ENCODE assay signal across 8 cellular contexts in genomic region chr17:8162232-8162996, GRCh38. TPM values are rescaled to one million over a fixed set of nuclear protein-coding genes. Genes with fewer than 3 reads are reported as not detected.
A peak's percentile ranks its signal among the peaks of the same experiment; 100 is the strongest.
DNase-seq lines count a peak whose midpoint lies in the region; FAIRE-seq and TF ChIP-seq lines count a peak whose summit lies in the region.

TSS of gene VAMP2 (minus strand) at chr17:8162948. CDS start at chr17:8162879, 69 bp downstream.

- peak within 1 kb of the TSS; percentile 90 for H3K27ac ChIP-seq in VCaP

- peaks cover 12% of the 10 kb centered on the region for H3K36me3 ChIP-seq in bronchial epithelial cell (ENCODE audit: control insufficient read depth, insufficient read depth, low read length)

- no peaks in the 10 kb centered on the region for H3K27me3 ChIP-seq in bronchial epithelial cell (ENCODE audit: control insufficient read depth, insufficient read depth, low read length)

- peak; percentile 72 for DNase-seq in NCI-H146 (lab: John Stamatoyannopoulos, UW)
- DNase-seq in NCI-H146 treated with DMSO at 0.1 percent for 48 hours (lab: John Stamatoyannopoulos, UW; ENCODE audit: unreplicated experiment), result no peak
- DNase-seq in LHCN-M2 (ENCODE audit: low read depth), result peak; percentile 64
- DNase-seq in bronchial epithelial cell (ENCODE audit: low read depth), result no peak
- peak; percentile 86 for DNase-seq in islet precursor cell
- peak; percentile 63 to 76 for DNase-seq in stimulated activated CD4-positive, alpha-beta T cell treated with anti-CD3 and anti-CD28 coated beads, Interleukin-15, amount 100 ng/mL, for 1 hour (ENCODE audit: low read depth in 1 of 2, low spot score in 1 of 2)
- DNase-seq in SKM-1 (lab: John Stamatoyannopoulos, UW; ENCODE audit: unreplicated experiment), result no peak

- no peak for FAIRE-seq in bronchial epithelial cell (lab: Jason Lieb, UNC)

- H3K4me3 ChIP-seq in bronchial epithelial cell (ENCODE audit: low read depth, low read length), result peak within 1 kb of the TSS; percentile 63

- TF ChIP-seq CTCF in VCaP (conservative IDR thresholded peaks at IDR 0.05) (no peak), bronchial epithelial cell (IDR thresholded peaks at IDR 0.05; ENCODE audit: insufficient read depth, low read length, severe bottlenecking) (no peak)

RNA-seq across cellular contexts. Expression of gene VAMP2, which starts in this region (rescaled TPM):
- total RNA-seq in LHCN-M2 (2014; rRNA removed) (3.8 and 4.6 TPM in 2 replicates), bronchial epithelial cell (2.1 and 4.4 TPM in 2 replicates)
- 41.7 TPM for polyA plus RNA-seq in LHCN-M2 (2012)

Comparison
In these comparisons a context has a peak if more than half of its experiments do, and no peak if none do; other contexts are left out.
1. DNase-seq: peak in NCI-H146 (single experiment), LHCN-M2 (single experiment), islet precursor cell (single experiment) and stimulated activated CD4-positive, alpha-beta T cell treated with anti-CD3 and anti-CD28 coated beads, Interleukin-15, amount 100 ng/mL, for 1 hour (2 of 2); none in NCI-H146 treated with DMSO at 0.1 percent for 48 hours (single experiment), bronchial epithelial cell (single experiment) and SKM-1 (single experiment).